ENCODE assay signal across 9 cellular contexts in genomic region chr6:108737594-108738546, GRCh38.
A peak's percentile ranks its signal among the peaks of the same experiment; 100 is the strongest.
DNase-seq lines count a peak whose midpoint lies in the region; ATAC-seq and TF ChIP-seq lines count a peak whose summit lies in the region.
"Had no signal": no experiment of that assay in that cellular context is flagged by ENCODE, and none has a peak within 500 bp of the region (broad histone marks: within the 10 kb centered on the region; RNA-seq: fewer than 3 reads in every experiment).

No MANE protein-coding gene starts in this region.

- H3K36me3 ChIP-seq in SJCRH30 = no peaks in the 10 kb centered on the region

- in situ Hi-C loops in GM13976 (cut with MboI; ENCODE audit: low sequenced_read_pairs, unreplicated experiment) = no loop called here

- H3K4me3 ChIP-seq in SJCRH30 (no peak overlapping the region; the same call in 1 of the 2 replicates), fibroblast of the aortic adventitia (ENCODE audit: low read depth, low read length) (peak overlapping the region; percentile 22)

- no peaks in the 10 kb centered on the region for H3K27me3 ChIP-seq in SJCRH30

- no peaks in the 10 kb centered on the region for H3K9me3 ChIP-seq in SJCRH30 (replicated peaks)

- ATAC-seq in HG03139 (IDR thresholded peaks at IDR 0.05; ENCODE audit: unreplicated experiment) = no peak

- peaks cover 18% of the 10 kb centered on the region for H3K4me1 ChIP-seq in SJCRH30

- DNase-seq in activated CD4-positive, alpha-beta T cell treated with anti-CD3 and anti-CD28 coated beads, Interleukin-2, amount 50 U/mL, for 48 hours = peak; percentile 49 to 68
- no peak for DNase-seq in activated CD4-positive, alpha-beta T cell treated with anti-CD3 and anti-CD28 coated beads for 1 hour
- DNase-seq in SJCRH30 (peak; percentile 63 to 66), fibroblast of the aortic adventitia (ENCODE audit: low read depth) (peak; percentile 98), GM13976 (ENCODE audit: low spot score) (no peak), occipital lobe (lab: John Stamatoyannopoulos, UW) (no peak)
- DNase-seq in stimulated activated CD8-positive, alpha-beta memory T cell treated with anti-CD3 and anti-CD28 coated beads, Interleukin-12 subunit alpha, Interleukin-12 subunit beta, amount 100 ng/mL, for 24 hours (ENCODE audit: extremely low read depth) = peak; percentile 10

- peak overlapping the region; percentile 43 for H3K27ac ChIP-seq in SJCRH30
- H3K27ac ChIP-seq: C4-2B had no signal

- no peak for TF ChIP-seq CTCF in fibroblast of the aortic adventitia (IDR thresholded peaks at IDR 0.05; ENCODE audit: insufficient read depth, low read length)
- no peak for TF ChIP-seq CTCF in GM13976 (IDR thresholded peaks at IDR 0.05; ENCODE audit: borderline replicate concordance, control extremely low read depth, extremely low read depth, insufficient read depth, missing control alignments)

Comparison
In these comparisons a context has a peak if more than half of its experiments do, and no peak if none do; other contexts are left out.
1. DNase-seq: peak in activated CD4-positive, alpha-beta T cell treated with anti-CD3 and anti-CD28 coated beads, Interleukin-2, amount 50 U/mL, for 48 hours (2 of 2), SJCRH30 (2 of 2), fibroblast of the aortic adventitia (single experiment) and stimulated activated CD8-positive, alpha-beta memory T cell treated with anti-CD3 and anti-CD28 coated beads, Interleukin-12 subunit alpha, Interleukin-12 subunit beta, amount 100 ng/mL, for 24 hours (single experiment); none in activated CD4-positive, alpha-beta T cell treated with anti-CD3 and anti-CD28 coated beads for 1 hour (single experiment), GM13976 (single experiment) and occipital lobe (single experiment).